21 cellular contexts compared by ENCODE assay signal in the genomic region with DNA sequence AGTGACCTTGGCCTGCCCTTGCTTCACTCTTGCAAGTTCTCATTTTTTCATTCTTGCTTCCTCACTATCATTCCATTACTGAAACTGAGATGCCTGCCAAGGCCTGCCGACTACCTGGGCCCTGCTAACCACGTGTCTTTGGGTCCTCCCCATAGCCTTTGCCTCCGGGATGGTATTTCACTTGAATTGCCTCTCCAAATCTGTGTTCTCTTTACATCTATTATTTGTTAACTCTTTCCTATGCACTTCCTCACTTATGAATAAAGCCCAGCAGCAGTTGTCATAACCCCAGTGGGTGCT.
"Had no signal": no experiment of that assay in that cellular context is flagged by ENCODE, and none has a peak within 500 bp of the region (broad histone marks: within the 10 kb centered on the region; RNA-seq: fewer than 3 reads in every experiment).

No MANE protein-coding gene starts in this region.

- H3K9me3 ChIP-seq: body of pancreas had no signal

- H3K27ac ChIP-seq: ascending aorta, body of pancreas, PC-9, SK-N-MC had no signal

- H2AFZ ChIP-seq: PC-9 had no signal

- H3K27me3 ChIP-seq: ascending aorta, body of pancreas had no signal

- H3K4me2 ChIP-seq: PC-9 had no signal

- ATAC-seq: activated CD4-positive, CD25-positive, alpha-beta regulatory T cell treated with anti-CD3 and anti-CD28 coated beads, Interleukin-2, amount 50 U/mL, for 24 hours; activated CD8-positive, alpha-beta T cell treated with anti-CD3 and anti-CD28 coated beads for 36 hours; activated T-cell treated with anti-CD3 and anti-CD28 coated beads, Interleukin-2, amount 50 U/mL, for 72 hours; body of pancreas; K562; T-cell had no signal

- H3K4me1 ChIP-seq: ascending aorta, body of pancreas had no signal

- H3K4me3 ChIP-seq: ascending aorta, body of pancreas, K562, PC-9, SK-N-MC had no signal

- H3K36me3 ChIP-seq: ascending aorta had no signal

- DNase-seq: activated CD4-positive, alpha-beta T cell treated with anti-CD3 and anti-CD28 coated beads for 4 hours; activated CD8-positive, alpha-beta memory T cell treated with anti-CD3 and anti-CD28 coated beads, Interleukin-2, amount 50 U/mL, for 4 hours; activated CD8-positive, alpha-beta T cell treated with anti-CD3 and anti-CD28 coated beads for 36 hours; activated naive CD4-positive, alpha-beta T cell treated with anti-CD3 and anti-CD28 coated beads, Interleukin-2, amount 50 U/mL, for 16 hours; activated T-cell treated with anti-CD3 and anti-CD28 coated beads, Interleukin-2, amount 50 U/mL, for 72 hours; body of pancreas; central memory CD4-positive, alpha-beta T cell; Karpas-422; NCI-H1930; NCI-H2107; NCI-H2171 treated with DMSO at 0.1 percent for 48 hours; NCI-H446; NCI-H524; PC-9; T-cell; T-helper 2 cell; T1000 had no signal
